In genomic region chr12:47816646-47817271, GRCh38 we compare ENCODE assay signal across 8 cellular contexts. TPM values are rescaled to one million over a fixed set of nuclear protein-coding genes. Genes with fewer than 3 reads are reported as not detected.
DNase-seq lines count a peak whose midpoint lies in the region; ATAC-seq and TF ChIP-seq lines count a peak whose summit lies in the region.

No MANE protein-coding gene starts in this region.

- H3K27me3 ChIP-seq in HUES48 (ENCODE audit: control insufficient read depth, insufficient read depth, low read length) (no peaks in the 10 kb centered on the region), iPS-18a (ENCODE audit: control insufficient read depth, insufficient read depth, low read length) (peaks cover 2% of the 10 kb centered on the region)

- ATAC-seq in GM19395 (IDR thresholded peaks at IDR 0.05; ENCODE audit: unreplicated experiment) (no peak), GM21723 (IDR thresholded peaks at IDR 0.05; ENCODE audit: unreplicated experiment) (no peak)

- H3K9me3 Mint-ChIP-seq in activated naive CD8-positive, alpha-beta T cell treated with anti-CD3 and anti-CD28 coated beads for 36 hours, result no peaks in the 10 kb centered on the region

- peaks cover 63% of the 10 kb centered on the region for H3K4me1 Mint-ChIP-seq in activated naive CD8-positive, alpha-beta T cell treated with anti-CD3 and anti-CD28 coated beads for 36 hours

- peak overlapping the region; percentile 98 for H3K4me3 Mint-ChIP-seq in activated naive CD8-positive, alpha-beta T cell treated with anti-CD3 and anti-CD28 coated beads for 36 hours

- TF ChIP-seq CTCF in GM20000 (IDR thresholded peaks at IDR 0.05; ENCODE audit: extremely low read depth, missing control alignments), result no peak

- H3K9ac ChIP-seq in HUES48 (ENCODE audit: low read depth, low read length) (no peak overlapping the region), iPS-18a (ENCODE audit: low read length) (no peak overlapping the region)

- peaks cover 65% of the 10 kb centered on the region for H3K36me3 Mint-ChIP-seq in activated naive CD8-positive, alpha-beta T cell treated with anti-CD3 and anti-CD28 coated beads for 36 hours

- H3K27ac Mint-ChIP-seq in activated naive CD8-positive, alpha-beta T cell treated with anti-CD3 and anti-CD28 coated beads for 36 hours, result peak overlapping the region; percentile 99

- no peaks in the 10 kb centered on the region for H3K36me3 ChIP-seq in HUES48 (ENCODE audit: control insufficient read depth, insufficient read depth, low read length)
- peaks cover 3% of the 10 kb centered on the region for H3K36me3 ChIP-seq in iPS-18a (ENCODE audit: control insufficient read depth, low read depth, low read length)

- DNase-seq in activated naive CD8-positive, alpha-beta T cell treated with anti-CD3 and anti-CD28 coated beads for 36 hours, result no peak
- DNase-seq in stimulated activated CD8-positive, alpha-beta memory T cell treated with anti-CD3 and anti-CD28 coated beads, Interleukin-4, amount 100 ng/mL, for 48 hours, result peak; percentile 49
- no peak for DNase-seq in GM20000 (ENCODE audit: low spot score)
- no peak for DNase-seq in ureter (ENCODE audit: low spot score)

- peaks cover 66% of the 10 kb centered on the region for H3K4me1 ChIP-seq in HUES48 (ENCODE audit: control insufficient read depth, insufficient read depth, low read length)
- H3K4me1 ChIP-seq in iPS-18a (ENCODE audit: control insufficient read depth, low read depth, low read length), result peaks cover 65% of the 10 kb centered on the region

- H3K9me3 ChIP-seq in HUES48 (ENCODE audit: control insufficient read depth, insufficient read depth, low read length) (no peaks in the 10 kb centered on the region), iPS-18a (ENCODE audit: control insufficient read depth, low read depth, low read length) (no peaks in the 10 kb centered on the region)

- H3K4me3 ChIP-seq in HUES48 (ENCODE audit: low read depth, low read length) (no peak overlapping the region), iPS-18a (ENCODE audit: low read length) (peak overlapping the region; percentile 3)

- H3K27ac ChIP-seq in HUES48 (ENCODE audit: low read depth, low read length), result peak overlapping the region; percentile 97
- no peak overlapping the region for H3K27ac ChIP-seq in iPS-18a (ENCODE audit: low read length)

- no peaks in the 10 kb centered on the region for H3K27me3 Mint-ChIP-seq in activated naive CD8-positive, alpha-beta T cell treated with anti-CD3 and anti-CD28 coated beads for 36 hours

RNA-seq across cellular contexts. Expression of gene HDAC7, which starts 2.9 kb away (rescaled TPM):
- 100 to 1,000 TPM; 233 to 246 TPM for total RNA-seq in activated naive CD8-positive, alpha-beta T cell treated with anti-CD3 and anti-CD28 coated beads for 36 hours
- 144 TPM for total RNA-seq in ureter

RNA-seq across cellular contexts. Expression of gene SLC48A1, which starts 43.7 kb away (rescaled TPM):
- 1 to 10 TPM; 5.4 to 6.0 TPM for total RNA-seq in activated naive CD8-positive, alpha-beta T cell treated with anti-CD3 and anti-CD28 coated beads for 36 hours
- 41.3 TPM for total RNA-seq in ureter

RNA-seq across cellular contexts. Expression of gene RAPGEF3, which starts 58.1 kb away (rescaled TPM):
- under 1 TPM; 0.27 to 0.54 TPM for total RNA-seq in activated naive CD8-positive, alpha-beta T cell treated with anti-CD3 and anti-CD28 coated beads for 36 hours
- 83.4 TPM for total RNA-seq in ureter

Comparison
In these comparisons a context has a peak if more than half of its experiments do, and no peak if none do; other contexts are left out.
1. RNA of gene RAPGEF3, which starts 58.1 kb away (total RNA-seq): 83.4 TPM in ureter (single experiment); 0.27 to 0.54 TPM in activated naive CD8-positive, alpha-beta T cell treated with anti-CD3 and anti-CD28 coated beads for 36 hours; every median in the first group is over 10 times any median in the second.